23 cellular contexts compared by ENCODE assay signal in genomic region chr9:135930446-135931345, GRCh38. TPM values are rescaled to one million over a fixed set of nuclear protein-coding genes. Genes with fewer than 3 reads are reported as not detected.
DNase-seq lines count a peak whose midpoint lies in the region; ATAC-seq and TF ChIP-seq lines count a peak whose summit lies in the region.
"Had no signal": no experiment of that assay in that cellular context is flagged by ENCODE, and none has a peak within 500 bp of the region (broad histone marks: within the 10 kb centered on the region; RNA-seq: fewer than 3 reads in every experiment).

No MANE protein-coding gene starts in this region.

- H3K4me3 Mint-ChIP-seq in activated CD4-positive, alpha-beta T cell treated with anti-CD3 and anti-CD28 coated beads, Interleukin-2, amount 10 ng/mL, durations not matched to agents 24 days and 14 days: no peak overlapping the region
- H3K4me3 Mint-ChIP-seq in chondrocyte (ENCODE audit: unreplicated experiment) (no peak overlapping the region), neural progenitor cell (peak overlapping the region; percentile 50)
- H3K4me3 Mint-ChIP-seq in stimulated activated naive B cell treated with anti-CD40 and anti-IgM and Interleukin-4, amounts not matched to agents 10 μg/mL and 1 μg/mL and 100 μg/mL, for 72 hours: no peak overlapping the region
- H3K4me3 Mint-ChIP-seq: CD4-positive, alpha-beta T cell had no signal

- no peak overlapping the region for H3K4me2 ChIP-seq in neural progenitor cell

- no peak overlapping the region for H2AFZ ChIP-seq in neural progenitor cell (replicated peaks)

- H3K4me3 ChIP-seq in neural progenitor cell (no peak overlapping the region), coronary artery (no peak overlapping the region), foreskin fibroblast (ENCODE audit: low read depth in 1 of 2, low read length in 2 of 2) (no peak overlapping the region)
- H3K4me3 ChIP-seq: SJSA1 had no signal

- H3K27ac ChIP-seq in neural progenitor cell (no peak overlapping the region), coronary artery (no peak overlapping the region)
- H3K27ac ChIP-seq: 22Rv1, SJSA1 had no signal

- no peak for ATAC-seq in stimulated activated naive B cell treated with anti-CD40 and anti-IgM and Interleukin-4, amounts not matched to agents 10 μg/mL and 1 μg/mL and 100 μg/mL, for 72 hours (replicated peaks)
- ATAC-seq: HepG2, PC-3, Right ventricle myocardium inferior had no signal

- H3K27me3 Mint-ChIP-seq in activated CD4-positive, alpha-beta T cell treated with anti-CD3 and anti-CD28 coated beads, Interleukin-2, amount 10 ng/mL, durations not matched to agents 24 days and 14 days: no peaks in the 10 kb centered on the region
- no peaks in the 10 kb centered on the region for H3K27me3 Mint-ChIP-seq in chondrocyte (ENCODE audit: low read depth)
- H3K27me3 Mint-ChIP-seq in neural progenitor cell (ENCODE audit: insufficient read depth, low read depth): no peaks in the 10 kb centered on the region
- H3K27me3 Mint-ChIP-seq in stimulated activated naive B cell treated with anti-CD40 and anti-IgM and Interleukin-4, amounts not matched to agents 10 μg/mL and 1 μg/mL and 100 μg/mL, for 72 hours: no peaks in the 10 kb centered on the region
- H3K27me3 Mint-ChIP-seq: CD4-positive, alpha-beta T cell had no signal

- H3K4me1 Mint-ChIP-seq in activated CD4-positive, alpha-beta T cell treated with anti-CD3 and anti-CD28 coated beads, Interleukin-2, amount 10 ng/mL, durations not matched to agents 24 days and 14 days: peaks cover 17% of the 10 kb centered on the region
- H3K4me1 Mint-ChIP-seq in chondrocyte (ENCODE audit: low read depth) (peaks cover 15% of the 10 kb centered on the region), neural progenitor cell (peaks cover 2% of the 10 kb centered on the region)
- H3K4me1 Mint-ChIP-seq in stimulated activated naive B cell treated with anti-CD40 and anti-IgM and Interleukin-4, amounts not matched to agents 10 μg/mL and 1 μg/mL and 100 μg/mL, for 72 hours: peaks cover 7 to 13% of the 10 kb centered on the region in 2 donors

- DNase-seq in activated CD4-positive, alpha-beta T cell treated with anti-CD3 and anti-CD28 coated beads, Interleukin-2, amount 10 ng/mL, durations not matched to agents 24 days and 14 days: no peak
- DNase-seq in activated CD4-positive, alpha-beta T cell treated with anti-CD3 and anti-CD28 coated beads, Interleukin-2, amount 50 U/mL, for 48 hours: no peak
- DNase-seq in chondrocyte (ENCODE audit: low spot score): peak; percentile 34
- DNase-seq in neural progenitor cell (ENCODE audit: low spot score): no peak
- no peak for DNase-seq in stimulated activated naive B cell treated with anti-CD40 and anti-IgM and Interleukin-4, amounts not matched to agents 10 μg/mL and 1 μg/mL and 100 μg/mL, for 72 hours
- DNase-seq in T-helper 9 cell: no peak
- no peak for DNase-seq in coronary artery (ENCODE audit: low spot score)
- no peak for DNase-seq in foreskin fibroblast
- DNase-seq: BE2C; CD4-positive, alpha-beta T cell; KBM-7; MV-4-11; NCI-H1105; NCI-H1436 treated with DMSO at 0.1 percent for 48 hours; NCI-H187 treated with DMSO at 0.1 percent for 48 hours; NCI-H446 treated with DMSO at 0.1 percent for 48 hours; NCI-H82; NK-92 treated with Interleukin-12 subunit alpha and Interleukin-12 subunit beta, amount 100 ng/mL, for 24 hours; PC-3 had no signal

- H3K27me3 ChIP-seq in neural progenitor cell: no peaks in the 10 kb centered on the region
- H3K27me3 ChIP-seq: BE2C, SJSA1 had no signal

- H3K79me2 ChIP-seq in neural progenitor cell (ENCODE audit: low read depth): no peaks in the 10 kb centered on the region

- H3K4me1 ChIP-seq in neural progenitor cell: no peaks in the 10 kb centered on the region
- H3K4me1 ChIP-seq: BE2C had no signal

- H3K27ac Mint-ChIP-seq in activated CD4-positive, alpha-beta T cell treated with anti-CD3 and anti-CD28 coated beads, Interleukin-2, amount 10 ng/mL, durations not matched to agents 24 days and 14 days: peak overlapping the region; percentile 41
- H3K27ac Mint-ChIP-seq in chondrocyte (ENCODE audit: unreplicated experiment) (no peak overlapping the region), neural progenitor cell (peak overlapping the region; percentile 74)
- H3K27ac Mint-ChIP-seq in stimulated activated naive B cell treated with anti-CD40 and anti-IgM and Interleukin-4, amounts not matched to agents 10 μg/mL and 1 μg/mL and 100 μg/mL, for 72 hours: peak overlapping the region; percentile 47
- H3K27ac Mint-ChIP-seq: CD4-positive, alpha-beta T cell had no signal

- TF ChIP-seq CTCF in chondrocyte (IDR thresholded peaks at IDR 0.05): no peak
- TF ChIP-seq CTCF in neural progenitor cell (IDR thresholded peaks at IDR 0.05): no peak
- no peak for TF ChIP-seq CTCF in coronary artery (IDR thresholded peaks at IDR 0.05)
- TF ChIP-seq CTCF in foreskin fibroblast (IDR thresholded peaks at IDR 0.05; ENCODE audit: low read depth, low read length): no peak

- H4K20me1 ChIP-seq in neural progenitor cell (ENCODE audit: low read depth): no peaks in the 10 kb centered on the region

- peaks cover 30% of the 10 kb centered on the region for H3K36me3 Mint-ChIP-seq in activated CD4-positive, alpha-beta T cell treated with anti-CD3 and anti-CD28 coated beads, Interleukin-2, amount 10 ng/mL, durations not matched to agents 24 days and 14 days (ENCODE audit: low read depth)
- H3K36me3 Mint-ChIP-seq in chondrocyte (ENCODE audit: low read depth) (peaks cover 16% of the 10 kb centered on the region), neural progenitor cell (peaks cover 20% of the 10 kb centered on the region)
- peaks cover 39 to 59% of the 10 kb centered on the region in 2 donors for H3K36me3 Mint-ChIP-seq in stimulated activated naive B cell treated with anti-CD40 and anti-IgM and Interleukin-4, amounts not matched to agents 10 μg/mL and 1 μg/mL and 100 μg/mL, for 72 hours

- no peaks in the 10 kb centered on the region for H3K9me3 ChIP-seq in neural progenitor cell (ENCODE audit: low read depth)
- H3K9me3 ChIP-seq: BE2C, SJSA1 had no signal

- peaks cover 2% of the 10 kb centered on the region for H3K9me3 Mint-ChIP-seq in activated CD4-positive, alpha-beta T cell treated with anti-CD3 and anti-CD28 coated beads, Interleukin-2, amount 10 ng/mL, durations not matched to agents 24 days and 14 days
- no peaks in the 10 kb centered on the region for H3K9me3 Mint-ChIP-seq in chondrocyte (ENCODE audit: low read depth)
- H3K9me3 Mint-ChIP-seq in neural progenitor cell: peaks cover 2% of the 10 kb centered on the region
- H3K9me3 Mint-ChIP-seq in stimulated activated naive B cell treated with anti-CD40 and anti-IgM and Interleukin-4, amounts not matched to agents 10 μg/mL and 1 μg/mL and 100 μg/mL, for 72 hours: no peaks in the 10 kb centered on the region
- H3K9me3 Mint-ChIP-seq: CD4-positive, alpha-beta T cell had no signal

- intact Hi-C loops in activated CD4-positive, alpha-beta T cell treated with anti-CD3 and anti-CD28 coated beads, Interleukin-2, amount 10 ng/mL, durations not matched to agents 24 days and 14 days (cut with micrococcal nuclease): no loop called here

- H3K36me3 ChIP-seq in neural progenitor cell: no peaks in the 10 kb centered on the region

- H3F3A ChIP-seq in neural progenitor cell (ENCODE audit: low read depth): no peaks in the 10 kb centered on the region

- H3K9ac ChIP-seq in neural progenitor cell: no peak overlapping the region

RNA-seq across cellular contexts. Expression of gene CAMSAP1, which starts 23.4 kb away (rescaled TPM):
- 45.2 and 49.9 TPM in 2 replicates for total RNA-seq in activated CD4-positive, alpha-beta T cell treated with anti-CD3 and anti-CD28 coated beads, Interleukin-2, amount 10 ng/mL, durations not matched to agents 24 days and 14 days
- total RNA-seq in chondrocyte (27.1 to 35.5 TPM (median 27.7 TPM) in 3 replicates), neural progenitor cell (ENCODE audit: low replicate concordance) (39.3 and 44.9 TPM in 2 replicates)

RNA-seq across cellular contexts. Expression of gene UBAC1, which starts 30.5 kb away (rescaled TPM):
- 43.2 and 47.7 TPM in 2 replicates for total RNA-seq in activated CD4-positive, alpha-beta T cell treated with anti-CD3 and anti-CD28 coated beads, Interleukin-2, amount 10 ng/mL, durations not matched to agents 24 days and 14 days
- total RNA-seq in chondrocyte (33.2 to 36.0 TPM (median 33.5 TPM) in 3 replicates), neural progenitor cell (ENCODE audit: low replicate concordance) (53.6 and 66.0 TPM in 2 replicates)
